Comparison of ENCODE assay signal across 8 cellular contexts in genomic region chr4:25235401-25235800, GRCh38. TPM values are rescaled to one million over a fixed set of nuclear protein-coding genes. Genes with fewer than 3 reads are reported as not detected.
A peak's percentile ranks its signal among the peaks of the same experiment; 100 is the strongest.
DNase-seq lines count a peak whose midpoint lies in the region; ATAC-seq, FAIRE-seq and TF ChIP-seq lines count a peak whose summit lies in the region.

No MANE protein-coding gene starts in this region.

- H3K4me3 ChIP-seq in kidney (ENCODE audit: low read length in 2 of 2) (peak overlapping the region; percentile 74 to 98), transverse colon (peak overlapping the region in 3 of 4 donors; percentile 68 to 91 (median 90))

- TF ChIP-seq POLR2A in transverse colon (IDR thresholded peaks at IDR 0.05), result no peak

- no peak for ATAC-seq in GM19467 (IDR thresholded peaks at IDR 0.05; ENCODE audit: unreplicated experiment)

- TF ChIP-seq EP300 in transverse colon (IDR thresholded peaks at IDR 0.05; ENCODE audit: low read depth), result no peak

- H3K4me1 ChIP-seq in kidney (ENCODE audit: control insufficient read depth in 1 of 2, insufficient read depth in 1 of 2, low read depth in 1 of 2, low read length in 2 of 2) (peaks cover 4% of the 10 kb centered on the region in 2 donors), transverse colon (peaks cover 7 to 31% (median 12%) of the 10 kb centered on the region in 4 donors)

- TF ChIP-seq CTCF in kidney (IDR thresholded peaks at IDR 0.05; ENCODE audit: borderline replicate concordance, extremely low read depth, insufficient read depth) (no peak), transverse colon (IDR thresholded peaks at IDR 0.05) (no peak)

- H3K4me1 Mint-ChIP-seq in activated naive CD4-positive, alpha-beta T cell treated with anti-CD3 and anti-CD28 coated beads, Interleukin-2, amount 50 U/mL, for 24 hours, result peaks cover 60% of the 10 kb centered on the region
- H3K4me1 Mint-ChIP-seq in activated CD4-positive, alpha-beta memory T cell treated with anti-CD3 and anti-CD28 coated beads, Interleukin-2, amount 10 ng/mL, durations not matched to agents 7 days and 5 days, result peaks cover 55% of the 10 kb centered on the region

- H3K9me3 Mint-ChIP-seq in activated naive CD4-positive, alpha-beta T cell treated with anti-CD3 and anti-CD28 coated beads, Interleukin-2, amount 50 U/mL, for 24 hours, result no peaks in the 10 kb centered on the region
- peaks cover 22% of the 10 kb centered on the region for H3K9me3 Mint-ChIP-seq in activated CD4-positive, alpha-beta memory T cell treated with anti-CD3 and anti-CD28 coated beads, Interleukin-2, amount 10 ng/mL, durations not matched to agents 7 days and 5 days

- POLR2A ChIA-PET in activated CD4-positive, alpha-beta memory T cell treated with anti-CD3 and anti-CD28 coated beads, Interleukin-2, amount 10 ng/mL, durations not matched to agents 7 days and 5 days (lab: Charles Lee), result interaction anchor here (0.9 to 5.6 kb wide), 15 partner anchors 18 to 1651 kb away, joined by 3 to 144 read pairs (median 5); partner anchors contain the start of genes ANAPC4, SEPSECS and ZCCHC4

- peak overlapping the region in 1 of 2 donors; percentile 95 for H3K27ac ChIP-seq in kidney (ENCODE audit: low read depth in 2 of 2, low read length in 2 of 2)
- peak overlapping the region; percentile 96 to 99 (median 98) for H3K27ac ChIP-seq in transverse colon

- H3K36me3 ChIP-seq in kidney (ENCODE audit: control insufficient read depth in 1 of 2, insufficient read depth in 2 of 2, low read length in 2 of 2) (no peaks in the 10 kb centered on the region), transverse colon (no peaks in the 10 kb centered on the region)

- peak overlapping the region; percentile 99 for H3K4me3 Mint-ChIP-seq in activated naive CD4-positive, alpha-beta T cell treated with anti-CD3 and anti-CD28 coated beads, Interleukin-2, amount 50 U/mL, for 24 hours
- peak overlapping the region; percentile 96 for H3K4me3 Mint-ChIP-seq in activated CD4-positive, alpha-beta memory T cell treated with anti-CD3 and anti-CD28 coated beads, Interleukin-2, amount 10 ng/mL, durations not matched to agents 7 days and 5 days

- WGBS in transverse colon (ENCODE audit: low coverage in 1 of 2), 2 donors, result 13 to 25% methylated on average over 6 of the region's 6 CpGs

- peak overlapping the region; percentile 98 for H3K27ac Mint-ChIP-seq in activated naive CD4-positive, alpha-beta T cell treated with anti-CD3 and anti-CD28 coated beads, Interleukin-2, amount 50 U/mL, for 24 hours
- H3K27ac Mint-ChIP-seq in activated CD4-positive, alpha-beta memory T cell treated with anti-CD3 and anti-CD28 coated beads, Interleukin-2, amount 10 ng/mL, durations not matched to agents 7 days and 5 days, result peak overlapping the region; percentile 97

- H3K9ac ChIP-seq in kidney (ENCODE audit: low read length in 2 of 2), result peak overlapping the region; percentile 35 to 96

- H3K36me3 Mint-ChIP-seq in activated naive CD4-positive, alpha-beta T cell treated with anti-CD3 and anti-CD28 coated beads, Interleukin-2, amount 50 U/mL, for 24 hours, result peaks cover 12% of the 10 kb centered on the region
- H3K36me3 Mint-ChIP-seq in activated CD4-positive, alpha-beta memory T cell treated with anti-CD3 and anti-CD28 coated beads, Interleukin-2, amount 10 ng/mL, durations not matched to agents 7 days and 5 days (ENCODE audit: low read depth), result peaks cover 63% of the 10 kb centered on the region

- FAIRE-seq in kidney (lab: Jason Lieb, UNC), result no peak

- DNase-seq in activated naive CD4-positive, alpha-beta T cell (lab: John Stamatoyannopoulos, UW), result no peak
- no peak for DNase-seq in activated CD4-positive, alpha-beta memory T cell treated with anti-CD3 and anti-CD28 coated beads, Interleukin-2, amount 10 ng/mL, durations not matched to agents 7 days and 5 days
- DNase-seq in kidney (no peak), transverse colon (no peak), anterior cingulate cortex (lab: John Stamatoyannopoulos, UW) (no peak), hypothalamus (lab: John Stamatoyannopoulos, UW) (no peak)

- H3K9me3 ChIP-seq in kidney (ENCODE audit: control insufficient read depth in 1 of 2, low read length in 2 of 2), result peaks cover 0 to 4% of the 10 kb centered on the region in 2 donors
- H3K9me3 ChIP-seq in transverse colon, result no peaks in the 10 kb centered on the region

- no peaks in the 10 kb centered on the region for H3K27me3 ChIP-seq in transverse colon

- in situ Hi-C loops in transverse colon (cut with MboI; ENCODE audit: low pct_ligation_motif_present in 1 of 4, low pct_unique_long_range_greater_than_20kb in 1 of 4, low sequenced_read_pairs in 3 of 4), result no loop called here

- H3K27me3 Mint-ChIP-seq in activated naive CD4-positive, alpha-beta T cell treated with anti-CD3 and anti-CD28 coated beads, Interleukin-2, amount 50 U/mL, for 24 hours, result no peaks in the 10 kb centered on the region
- H3K27me3 Mint-ChIP-seq in activated CD4-positive, alpha-beta memory T cell treated with anti-CD3 and anti-CD28 coated beads, Interleukin-2, amount 10 ng/mL, durations not matched to agents 7 days and 5 days, result no peaks in the 10 kb centered on the region

- CTCF ChIA-PET in activated CD4-positive, alpha-beta memory T cell treated with anti-CD3 and anti-CD28 coated beads, Interleukin-2, amount 10 ng/mL, durations not matched to agents 7 days and 5 days (lab: Charles Lee), result interaction anchor here (0.6 to 6.6 kb wide), 7 partner anchors 18 to 142 kb away, joined by 3 to 70 read pairs (median 5); partner anchors contain the start of genes ANAPC4, SEPSECS and ZCCHC4

- intact Hi-C loops in kidney (cut with DNase I) (no loop called here), transverse colon (cut with DNase I; ENCODE audit: low total_unique reads) (loop anchor here (10.0 kb wide), 1 partner anchor 61 kb away; no protein-coding TSS in a partner anchor)

RNA-seq across cellular contexts. Expression of gene PI4K2B, which starts 1.6 kb away (rescaled TPM):
- total RNA-seq in activated CD4-positive, alpha-beta memory T cell treated with anti-CD3 and anti-CD28 coated beads, Interleukin-2, amount 10 ng/mL, durations not matched to agents 7 days and 5 days, result 10 to 100 TPM; 49.2 to 49.5 TPM
- total RNA-seq in kidney (11.8 TPM), transverse colon (10 to 100 TPM; 17.2 to 85.0 (median 28.7) TPM)
- polyA plus RNA-seq in kidney (ENCODE audit: insufficient read depth, low read depth, low replicate concordance), result 7.1 TPM
